Comparison of ENCODE assay signal across 9 cellular contexts in the genomic region with DNA sequence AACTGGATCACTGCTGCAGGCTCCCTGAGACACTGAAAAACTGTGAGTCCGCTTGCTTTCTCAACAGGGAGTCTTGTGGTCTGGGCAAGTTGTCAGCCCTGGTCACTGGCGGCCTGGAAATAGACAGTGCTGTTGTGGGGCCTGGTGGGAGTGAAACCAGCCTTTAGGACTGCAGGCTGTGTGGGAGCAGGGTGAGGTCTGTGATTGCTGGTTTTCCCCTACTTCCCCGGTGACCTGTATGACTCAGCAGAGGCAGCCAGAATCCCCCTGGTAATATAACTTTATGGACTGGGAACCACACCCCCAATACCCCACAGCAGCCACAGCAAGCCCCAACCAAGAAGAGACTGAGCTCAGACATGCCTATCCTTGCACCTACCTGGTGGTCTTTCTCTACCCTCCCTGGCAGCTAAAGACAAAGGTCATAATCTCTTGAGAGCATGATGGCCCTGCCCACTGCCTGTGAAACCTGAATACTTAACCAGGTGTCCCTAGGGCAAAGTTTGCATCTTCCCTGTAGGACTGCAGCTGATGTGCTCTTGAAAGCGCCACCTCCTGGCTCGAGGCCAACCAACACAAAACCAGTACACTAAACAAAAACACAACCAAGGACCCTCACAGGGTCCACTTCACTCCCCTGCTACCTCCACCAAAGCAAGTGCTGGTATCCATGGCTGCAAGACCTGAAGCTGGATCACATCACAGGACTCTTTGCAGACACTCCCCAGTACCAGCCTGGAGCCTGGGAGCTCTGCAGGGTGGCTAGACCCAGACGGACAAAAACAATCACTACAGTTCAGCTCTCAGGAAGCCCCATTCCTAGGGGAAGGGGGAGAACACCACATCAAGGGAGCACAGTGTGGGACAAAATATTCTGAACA. TPM values are rescaled to one million over a fixed set of nuclear protein-coding genes. Genes with fewer than 3 reads are reported as not detected.
A peak's percentile ranks its signal among the peaks of the same experiment; 100 is the strongest.
DNase-seq lines count a peak whose midpoint lies in the region; ATAC-seq and TF ChIP-seq lines count a peak whose summit lies in the region.
"Had no signal": no experiment of that assay in that cellular context is flagged by ENCODE, and none has a peak within 500 bp of the region (broad histone marks: within the 10 kb centered on the region; RNA-seq: fewer than 3 reads in every experiment).

No MANE protein-coding gene starts in this region.

- H3K9ac ChIP-seq in OCI-LY3 (ENCODE audit: low read length): peak overlapping the region; percentile 23; the same call in 1 of the 2 replicates

- no peaks in the 10 kb centered on the region for H3K9me3 Mint-ChIP-seq in CD8-positive, alpha-beta memory T cell
- no peaks in the 10 kb centered on the region for H3K9me3 Mint-ChIP-seq in MCF 10A (ENCODE audit: unreplicated experiment)

- no peak overlapping the region for H3K27ac Mint-ChIP-seq in CD8-positive, alpha-beta memory T cell
- no peak overlapping the region for H3K27ac Mint-ChIP-seq in MCF 10A (ENCODE audit: low read depth, unreplicated experiment)

- H3K27ac ChIP-seq in OCI-LY3 (ENCODE audit: low read length) (0 out of 2 replicates have a peak overlapping the region, but pooled peaks have one; percentile 3), left lung (peak overlapping the region in 1 of 2 donors; percentile 28)
- no peak overlapping the region for H3K27ac ChIP-seq in CD8-positive, alpha-beta memory T cell (ENCODE audit: low read depth, low read length)

- no peaks in the 10 kb centered on the region for H3K36me3 Mint-ChIP-seq in CD8-positive, alpha-beta memory T cell
- no peaks in the 10 kb centered on the region for H3K36me3 Mint-ChIP-seq in MCF 10A (ENCODE audit: insufficient read depth, unreplicated experiment)
- H3K36me3 Mint-ChIP-seq: brain had no signal

- H3K27me3 ChIP-seq in OCI-LY3 (ENCODE audit: low read depth, low read length) (no peaks in the 10 kb centered on the region), left lung (no peaks in the 10 kb centered on the region)
- no peaks in the 10 kb centered on the region for H3K27me3 ChIP-seq in CD8-positive, alpha-beta memory T cell (ENCODE audit: insufficient read depth, low read length, poor library complexity, severe bottlenecking)

- TF ChIP-seq CTCF in OCI-LY3 (IDR thresholded peaks at IDR 0.05; ENCODE audit: low read depth, low read length) (peak; percentile 54), left lung (IDR thresholded peaks at IDR 0.05) (no peak), MCF 10A (IDR thresholded peaks at IDR 0.05; ENCODE audit: unreplicated experiment) (no peak)

- no peaks in the 10 kb centered on the region for H3K9me3 ChIP-seq in OCI-LY3 (ENCODE audit: insufficient read depth, low read length)
- no peaks in the 10 kb centered on the region for H3K9me3 ChIP-seq in left lung
- H3K9me3 ChIP-seq in CD8-positive, alpha-beta memory T cell (ENCODE audit: low read length): no peaks in the 10 kb centered on the region

- H2AFZ ChIP-seq in OCI-LY3 (ENCODE audit: low read depth, low read length): peak overlapping the region; percentile 48

- H3K27me3 Mint-ChIP-seq in CD8-positive, alpha-beta memory T cell: peaks cover 1 to 3% of the 10 kb centered on the region in 2 donors
- peaks cover 33% of the 10 kb centered on the region for H3K27me3 Mint-ChIP-seq in MCF 10A (ENCODE audit: insufficient read depth, unreplicated experiment)

- peaks cover 19% of the 10 kb centered on the region for H3K4me1 ChIP-seq in OCI-LY3 (ENCODE audit: low read length)
- no peaks in the 10 kb centered on the region for H3K4me1 ChIP-seq in left lung
- no peaks in the 10 kb centered on the region for H3K4me1 ChIP-seq in CD8-positive, alpha-beta memory T cell (ENCODE audit: insufficient read depth, low read length)

- H3K4me2 ChIP-seq in OCI-LY3 (ENCODE audit: low read length): peak overlapping the region; percentile 70

- no peaks in the 10 kb centered on the region for H3K4me1 Mint-ChIP-seq in CD8-positive, alpha-beta memory T cell
- H3K4me1 Mint-ChIP-seq in MCF 10A (ENCODE audit: insufficient read depth, unreplicated experiment): no peaks in the 10 kb centered on the region
- H3K4me1 Mint-ChIP-seq: brain had no signal

- CTCF ChIA-PET in CD8-positive, alpha-beta memory T cell (lab: Charles Lee): no interaction called here
- CTCF ChIA-PET in MCF 10A (lab: Yijun Ruan, JAX): interaction anchor here (0.6 kb wide), 1 partner anchor 724 kb away, joined by 3 read pairs; no protein-coding TSS in a partner anchor

- intact Hi-C loops in left lung (cut with DNase I): no loop called here
- intact Hi-C loops in MCF 10A (cut with micrococcal nuclease): no loop called here

- peak overlapping the region; percentile 34; the same call in 1 of the 2 replicates for H3K4me3 ChIP-seq in OCI-LY3 (ENCODE audit: low read length)
- no peak overlapping the region for H3K4me3 ChIP-seq in left lung
- H3K4me3 ChIP-seq in CD8-positive, alpha-beta memory T cell (ENCODE audit: low read length): no peak overlapping the region

- DNase-seq in DMS53 treated with DMSO at 0.1 percent for 48 hours (lab: John Stamatoyannopoulos, UW; ENCODE audit: unreplicated experiment): peak; percentile 23
- peak in 1 of 2 donors; percentile 53 for DNase-seq in left lung
- no peak for DNase-seq in CD8-positive, alpha-beta memory T cell
- DNase-seq in amniotic stem cell (lab: John Stamatoyannopoulos, UW): no peak
- no peak for DNase-seq in MCF 10A (ENCODE audit: unreplicated experiment)

- H3K4me3 Mint-ChIP-seq in CD8-positive, alpha-beta memory T cell: no peak overlapping the region
- H3K4me3 Mint-ChIP-seq in MCF 10A (ENCODE audit: unreplicated experiment): no peak overlapping the region
- H3K4me3 Mint-ChIP-seq: brain had no signal

- POLR2A ChIA-PET in CD8-positive, alpha-beta memory T cell (lab: Charles Lee): no interaction called here
- POLR2A ChIA-PET in MCF 10A (lab: Yijun Ruan, JAX): no interaction called here

- peak; percentile 63 for TF ChIP-seq POLR2A in GM19099 (IDR thresholded peaks at IDR 0.05; ENCODE audit: extremely low read depth, insufficient read length, low read depth)

- no peaks in the 10 kb centered on the region for H3K36me3 ChIP-seq in OCI-LY3 (replicated peaks; ENCODE audit: low read depth, low read length)
- H3K36me3 ChIP-seq in left lung: no peaks in the 10 kb centered on the region
- H3K36me3 ChIP-seq in CD8-positive, alpha-beta memory T cell (ENCODE audit: insufficient read depth, low read length): no peaks in the 10 kb centered on the region

- no TSS peak for BruUV-seq in MCF 10A (replicated peaks; lab: Mats Ljungman, UMichigan)

- no peaks in the 10 kb centered on the region for H3K79me2 ChIP-seq in OCI-LY3 (ENCODE audit: low read length)

- no peaks in the 10 kb centered on the region for H4K20me1 ChIP-seq in OCI-LY3 (ENCODE audit: insufficient read depth, low read length)

- ATAC-seq in HG03097 (IDR thresholded peaks at IDR 0.05; ENCODE audit: low FRiP score, unreplicated experiment) (peak; percentile 98), left lung (peak; percentile 56)

RNA-seq across cellular contexts. Expression of a gene that starts 7.2 kb away (rescaled TPM):
- total RNA-seq in left lung (1 to 10 TPM; 2.6 to 3.5 TPM), MCF 10A (2022) (not detected in 2 replicates)
- 1 to 10 TPM; 4.3 to 4.7 TPM for total RNA-seq in CD8-positive, alpha-beta memory T cell
- 2.3 TPM for polyA plus RNA-seq in CD8-positive, alpha-beta memory T cell

RNA-seq across cellular contexts. Expression of a gene that starts 50.5 kb away (rescaled TPM):
- total RNA-seq in left lung (10 to 100 TPM in 1 of 2 donors, 1 to 10 TPM in 1; 10.0 to 14.1 TPM), MCF 10A (2022) (19.0 and 27.4 TPM in 2 replicates)
- total RNA-seq in CD8-positive, alpha-beta memory T cell: 10 to 100 TPM; 63.9 to 67.1 TPM
- polyA plus RNA-seq in CD8-positive, alpha-beta memory T cell: 30.4 TPM

RNA-seq across cellular contexts. Expression of a gene that starts 50.7 kb away (rescaled TPM):
- total RNA-seq in left lung (10 to 100 TPM; 23.1 to 35.4 TPM), MCF 10A (2022) (10.7 and 12.8 TPM in 2 replicates)
- 10 to 100 TPM; 32.8 to 37.9 TPM for total RNA-seq in CD8-positive, alpha-beta memory T cell
- 13.7 TPM for polyA plus RNA-seq in CD8-positive, alpha-beta memory T cell
